1 cellular context compared by ENCODE assay signal in genomic region chr7:73606801-73607691, GRCh38.
TF ChIP-seq lines count a peak whose summit lies in the region.

No MANE protein-coding gene starts in this region.

TF ChIP-seq in K562, 482 proteins besides CTCF, POLR2A, EP300 and RAD21 (continued from another document):
- TF ChIP-seq ZNF609 (CRISPR knock-in tag; IDR thresholded peaks at IDR 0.05; ENCODE audit: borderline replicate concordance) (0 out of 2 replicates have a peak, but pooled peaks have one; percentile 37), ESRRB (CRISPR knock-in tag; IDR thresholded peaks at IDR 0.05; ENCODE audit: borderline replicate concordance) (no peak), FOXM1 (IDR thresholded peaks at IDR 0.05; ENCODE audit: low read depth) (no peak), FOXM1 (CRISPR knock-in tag; IDR thresholded peaks at IDR 0.05; ENCODE audit: low read depth) (no peak), ETS2 (tag; IDR thresholded peaks at IDR 0.05; ENCODE audit: borderline replicate concordance, poor library complexity, severe bottlenecking) (no peak), HMGN3 (IDR thresholded peaks at IDR 0.05; ENCODE audit: borderline replicate concordance, extremely low read depth, insufficient read length, low read depth, low read length) (peak; percentile 51), ZBTB33 (CRISPR knock-in tag; IDR thresholded peaks at IDR 0.05) (peak; percentile 98), TARDBP (IDR thresholded peaks at IDR 0.05) (no peak), MXD1 (CRISPR knock-in tag; IDR thresholded peaks at IDR 0.05; ENCODE audit: borderline replicate concordance, poor library complexity, severe bottlenecking) (no peak), HDAC6 (IDR thresholded peaks at IDR 0.05; ENCODE audit: low read depth, low read length) (no peak), ZNF143 (CRISPR knock-in tag; IDR thresholded peaks at IDR 0.05) (0 out of 2 replicates have a peak, but pooled peaks have one; percentile 19), ZNF384 (IDR thresholded peaks at IDR 0.05; ENCODE audit: low read depth, low read length) (0 out of 2 replicates have a peak, but pooled peaks have one; percentile 24), PPARD (CRISPR knock-in tag; IDR thresholded peaks at IDR 0.05) (no peak), ZNF280A (IDR thresholded peaks at IDR 0.05; ENCODE audit: low read depth, partially characterized antibody) (no peak), NCOA4 (IDR thresholded peaks at IDR 0.05; ENCODE audit: partially characterized antibody) (no peak)
